Comparison of ENCODE assay signal across 13 cellular contexts in genomic region chr7:17099083-17099973, GRCh38.
A peak's percentile ranks its signal among the peaks of the same experiment; 100 is the strongest.
DNase-seq lines count a peak whose midpoint lies in the region; TF ChIP-seq lines count a peak whose summit lies in the region.
"Had no signal": no experiment of that assay in that cellular context is flagged by ENCODE, and none has a peak within 500 bp of the region (broad histone marks: within the 10 kb centered on the region; RNA-seq: fewer than 3 reads in every experiment).

No MANE protein-coding gene starts in this region.

- peak overlapping the region in 3 of 4 donors; percentile 29 to 65 (median 54) for H3K27ac ChIP-seq in sigmoid colon
- H3K27ac ChIP-seq: cardiac muscle cell, spleen, WERI-Rb-1 had no signal

- WGBS in sigmoid colon, 2 donors: 28 to 69% methylated on average over 12 of the region's 12 CpGs

- DNase-seq in GOT3 (lab: John Stamatoyannopoulos, UW) (peak; percentile 6), SW480 (ENCODE audit: low spot score) (peak; percentile 36), fibroblast of villous mesenchyme (ENCODE audit: low read depth) (peak; percentile 33), sigmoid colon (peak; percentile 71), endothelial cell (ENCODE audit: low spot score) (no peak), type B pancreatic cell (ENCODE audit: extremely low spot score, unreplicated experiment) (no peak), mesothelial cell of epicardium (ENCODE audit: low spot score in 2 of 2, unreplicated experiment in 2 of 2) (no peak)
- DNase-seq in activated naive CD4-positive, alpha-beta T cell treated with anti-CD3 and anti-CD28 coated beads for 36 hours: no peak
- DNase-seq: CD8-positive, alpha-beta T cell; NCI-H187 treated with DMSO at 0.1 percent for 48 hours; spleen; WERI-Rb-1 had no signal

- H3K27me3 Mint-ChIP-seq in activated naive CD4-positive, alpha-beta T cell treated with anti-CD3 and anti-CD28 coated beads for 36 hours (ENCODE audit: low read depth): no peaks in the 10 kb centered on the region
- H3K27me3 Mint-ChIP-seq in endothelial cell (ENCODE audit: unreplicated experiment) (peaks cover 2% of the 10 kb centered on the region), type B pancreatic cell (no peaks in the 10 kb centered on the region), mesothelial cell of epicardium (ENCODE audit: low read depth) (no peaks in the 10 kb centered on the region)

- H3K27me3 ChIP-seq in sigmoid colon: no peaks in the 10 kb centered on the region
- H3K27me3 ChIP-seq: cardiac muscle cell, spleen had no signal

- no peak for TF ChIP-seq CTCF in fibroblast of villous mesenchyme (IDR thresholded peaks at IDR 0.05; ENCODE audit: insufficient read depth, low read depth, low read length)
- no peak for TF ChIP-seq CTCF in sigmoid colon (IDR thresholded peaks at IDR 0.05)
- no peak for TF ChIP-seq CTCF in endothelial cell (IDR thresholded peaks at IDR 0.05; ENCODE audit: unreplicated experiment)
- no peak for TF ChIP-seq CTCF in type B pancreatic cell (conservative IDR thresholded peaks at IDR 0.05)
- TF ChIP-seq CTCF in mesothelial cell of epicardium (IDR thresholded peaks at IDR 0.05; ENCODE audit: unreplicated experiment): no peak

- H3K4me3 ChIP-seq in fibroblast of villous mesenchyme (ENCODE audit: low read depth, low read length) (no peak overlapping the region), sigmoid colon (no peak overlapping the region)
- H3K4me3 ChIP-seq: cardiac muscle cell, spleen had no signal

- TF ChIP-seq EP300 in sigmoid colon (IDR thresholded peaks at IDR 0.05): peak in 1 of 4 donors; percentile 27

- peaks cover 5% of the 10 kb centered on the region for H3K4me1 Mint-ChIP-seq in activated naive CD4-positive, alpha-beta T cell treated with anti-CD3 and anti-CD28 coated beads for 36 hours (ENCODE audit: low read depth)
- H3K4me1 Mint-ChIP-seq in endothelial cell (ENCODE audit: unreplicated experiment) (no peaks in the 10 kb centered on the region), type B pancreatic cell (ENCODE audit: unreplicated experiment) (no peaks in the 10 kb centered on the region), mesothelial cell of epicardium (no peaks in the 10 kb centered on the region)

- CTCF ChIA-PET in activated naive CD4-positive, alpha-beta T cell treated with anti-CD3 and anti-CD28 coated beads for 36 hours (lab: Charles Lee): no interaction called here

- no peaks in the 10 kb centered on the region for H3K36me3 ChIP-seq in sigmoid colon
- H3K36me3 ChIP-seq: cardiac muscle cell, spleen, WERI-Rb-1 had no signal

- no peak overlapping the region for H3K4me3 Mint-ChIP-seq in activated naive CD4-positive, alpha-beta T cell treated with anti-CD3 and anti-CD28 coated beads for 36 hours
- H3K4me3 Mint-ChIP-seq in endothelial cell (ENCODE audit: unreplicated experiment) (no peak overlapping the region), type B pancreatic cell (no peak overlapping the region), mesothelial cell of epicardium (no peak overlapping the region)
- H3K4me3 Mint-ChIP-seq: CD8-positive, alpha-beta T cell had no signal

- no peak for TF ChIP-seq POLR2A in sigmoid colon (IDR thresholded peaks at IDR 0.05)

- no peak overlapping the region for H3K27ac Mint-ChIP-seq in activated naive CD4-positive, alpha-beta T cell treated with anti-CD3 and anti-CD28 coated beads for 36 hours
- H3K27ac Mint-ChIP-seq in endothelial cell (ENCODE audit: unreplicated experiment) (no peak overlapping the region), type B pancreatic cell (no peak overlapping the region), mesothelial cell of epicardium (no peak overlapping the region)
- H3K27ac Mint-ChIP-seq: CD8-positive, alpha-beta T cell had no signal

- no peaks in the 10 kb centered on the region for H3K9me3 ChIP-seq in sigmoid colon

- intact Hi-C loops in sigmoid colon (cut with DNase I): loop anchor here (10.0 kb wide), 1 partner anchor 205 kb away; no protein-coding TSS in a partner anchor
- intact Hi-C loops in activated naive CD4-positive, alpha-beta T cell treated with anti-CD3 and anti-CD28 coated beads for 36 hours (cut with micrococcal nuclease): loop anchor here (5.0 kb wide), 1 partner anchor 1353 kb away; no protein-coding TSS in a partner anchor

- H3K36me3 Mint-ChIP-seq in activated naive CD4-positive, alpha-beta T cell treated with anti-CD3 and anti-CD28 coated beads for 36 hours (ENCODE audit: low read depth): no peaks in the 10 kb centered on the region
- H3K36me3 Mint-ChIP-seq in endothelial cell (ENCODE audit: low read depth, unreplicated experiment) (no peaks in the 10 kb centered on the region), type B pancreatic cell (no peaks in the 10 kb centered on the region), mesothelial cell of epicardium (no peaks in the 10 kb centered on the region)
- H3K36me3 Mint-ChIP-seq: CD8-positive, alpha-beta T cell had no signal

- peaks cover 0 to 13% (median 0%) of the 10 kb centered on the region in 4 donors for H3K4me1 ChIP-seq in sigmoid colon
- H3K4me1 ChIP-seq: spleen had no signal

- peaks cover 4% of the 10 kb centered on the region for H3K9me3 Mint-ChIP-seq in activated naive CD4-positive, alpha-beta T cell treated with anti-CD3 and anti-CD28 coated beads for 36 hours
- H3K9me3 Mint-ChIP-seq in endothelial cell (ENCODE audit: unreplicated experiment) (no peaks in the 10 kb centered on the region), type B pancreatic cell (peaks cover 5% of the 10 kb centered on the region), mesothelial cell of epicardium (peaks cover 9% of the 10 kb centered on the region)
- H3K9me3 Mint-ChIP-seq: CD8-positive, alpha-beta T cell had no signal

Comparison
In these comparisons a context has a peak if more than half of its experiments do, and no peak if none do; other contexts are left out.
1. DNase-seq: peak in GOT3 (single experiment), SW480 (single experiment), fibroblast of villous mesenchyme (single experiment) and sigmoid colon (single experiment); none in activated naive CD4-positive, alpha-beta T cell treated with anti-CD3 and anti-CD28 coated beads for 36 hours (single experiment), endothelial cell (single experiment), type B pancreatic cell (single experiment) and mesothelial cell of epicardium (0 of 2).